ENCODE assay signal across 18 cellular contexts in genomic region chr1:66957938-66958337, GRCh38.
"Had no signal": no experiment of that assay in that cellular context is flagged by ENCODE, and none has a peak within 500 bp of the region (broad histone marks: within the 10 kb centered on the region; RNA-seq: fewer than 3 reads in every experiment).

No MANE protein-coding gene starts in this region.

- H3K27ac Mint-ChIP-seq: type B pancreatic cell had no signal

- H3K4me1 ChIP-seq: right atrium auricular region, sigmoid colon had no signal

- H3K27ac ChIP-seq: heart left ventricle, ovary, right atrium auricular region, sigmoid colon, skin epidermis, suprapubic skin, thyroid gland had no signal

- DNase-seq: effector memory CD4-positive, alpha-beta T cell; heart left ventricle; hypothalamus; kidney glomerular epithelial cell; mucosa of descending colon; natural killer cell; ovary; sigmoid colon; stimulated activated CD4-positive, alpha-beta T cell treated with anti-CD3 and anti-CD28 coated beads, Interleukin-2, amount 100 ng/mL, for 24 hours; stimulated activated CD4-positive, alpha-beta T cell treated with anti-CD3 and anti-CD28 coated beads, Interleukin-4, amount 100 ng/mL, for 4 hours; stimulated activated naive CD4-positive, alpha-beta T cell; thyroid gland had no signal

- H3K4me3 ChIP-seq: heart left ventricle, mucosa of descending colon, ovary, right atrium auricular region, sigmoid colon, skin epidermis, suprapubic skin, thyroid gland had no signal

- H3K9me3 ChIP-seq: heart left ventricle, mucosa of descending colon, ovary, right atrium auricular region, sigmoid colon, suprapubic skin, thyroid gland had no signal

- H3K36me3 ChIP-seq: ovary had no signal

- H3K4me3 Mint-ChIP-seq: natural killer cell, neural crest cell, type B pancreatic cell had no signal

- ATAC-seq: esophagus mucosa, heart left ventricle, mucosa of descending colon, natural killer cell had no signal

- H3K27me3 Mint-ChIP-seq: type B pancreatic cell had no signal

- H3K4me1 Mint-ChIP-seq: neural crest cell had no signal

- H3K9me3 Mint-ChIP-seq: natural killer cell, neural crest cell, type B pancreatic cell had no signal

- H3K27me3 ChIP-seq: heart left ventricle, ovary, right atrium auricular region, sigmoid colon, suprapubic skin, thyroid gland had no signal

- H3K36me3 Mint-ChIP-seq: natural killer cell had no signal
